ENCODE assay signal across 2 cellular contexts in the genomic region with DNA sequence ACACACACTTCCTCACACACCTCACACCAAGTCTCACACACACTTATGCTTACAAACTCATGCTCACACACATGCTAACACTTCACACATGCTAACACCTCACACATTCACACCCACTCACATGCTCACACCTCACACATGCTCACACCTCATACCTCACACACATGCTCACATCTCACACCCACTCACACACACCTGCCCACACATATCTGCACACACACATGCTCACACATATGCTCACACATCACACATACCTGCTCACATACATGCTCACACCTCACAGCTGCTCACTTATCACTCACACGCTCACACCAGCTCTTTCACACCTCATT.
TF ChIP-seq lines count a peak whose summit lies in the region.

No MANE protein-coding gene starts in this region.

TF ChIP-seq in HEK293, 187 proteins besides CTCF, POLR2A, EP300 and RAD21:
- TF ChIP-seq, protein P1, sequence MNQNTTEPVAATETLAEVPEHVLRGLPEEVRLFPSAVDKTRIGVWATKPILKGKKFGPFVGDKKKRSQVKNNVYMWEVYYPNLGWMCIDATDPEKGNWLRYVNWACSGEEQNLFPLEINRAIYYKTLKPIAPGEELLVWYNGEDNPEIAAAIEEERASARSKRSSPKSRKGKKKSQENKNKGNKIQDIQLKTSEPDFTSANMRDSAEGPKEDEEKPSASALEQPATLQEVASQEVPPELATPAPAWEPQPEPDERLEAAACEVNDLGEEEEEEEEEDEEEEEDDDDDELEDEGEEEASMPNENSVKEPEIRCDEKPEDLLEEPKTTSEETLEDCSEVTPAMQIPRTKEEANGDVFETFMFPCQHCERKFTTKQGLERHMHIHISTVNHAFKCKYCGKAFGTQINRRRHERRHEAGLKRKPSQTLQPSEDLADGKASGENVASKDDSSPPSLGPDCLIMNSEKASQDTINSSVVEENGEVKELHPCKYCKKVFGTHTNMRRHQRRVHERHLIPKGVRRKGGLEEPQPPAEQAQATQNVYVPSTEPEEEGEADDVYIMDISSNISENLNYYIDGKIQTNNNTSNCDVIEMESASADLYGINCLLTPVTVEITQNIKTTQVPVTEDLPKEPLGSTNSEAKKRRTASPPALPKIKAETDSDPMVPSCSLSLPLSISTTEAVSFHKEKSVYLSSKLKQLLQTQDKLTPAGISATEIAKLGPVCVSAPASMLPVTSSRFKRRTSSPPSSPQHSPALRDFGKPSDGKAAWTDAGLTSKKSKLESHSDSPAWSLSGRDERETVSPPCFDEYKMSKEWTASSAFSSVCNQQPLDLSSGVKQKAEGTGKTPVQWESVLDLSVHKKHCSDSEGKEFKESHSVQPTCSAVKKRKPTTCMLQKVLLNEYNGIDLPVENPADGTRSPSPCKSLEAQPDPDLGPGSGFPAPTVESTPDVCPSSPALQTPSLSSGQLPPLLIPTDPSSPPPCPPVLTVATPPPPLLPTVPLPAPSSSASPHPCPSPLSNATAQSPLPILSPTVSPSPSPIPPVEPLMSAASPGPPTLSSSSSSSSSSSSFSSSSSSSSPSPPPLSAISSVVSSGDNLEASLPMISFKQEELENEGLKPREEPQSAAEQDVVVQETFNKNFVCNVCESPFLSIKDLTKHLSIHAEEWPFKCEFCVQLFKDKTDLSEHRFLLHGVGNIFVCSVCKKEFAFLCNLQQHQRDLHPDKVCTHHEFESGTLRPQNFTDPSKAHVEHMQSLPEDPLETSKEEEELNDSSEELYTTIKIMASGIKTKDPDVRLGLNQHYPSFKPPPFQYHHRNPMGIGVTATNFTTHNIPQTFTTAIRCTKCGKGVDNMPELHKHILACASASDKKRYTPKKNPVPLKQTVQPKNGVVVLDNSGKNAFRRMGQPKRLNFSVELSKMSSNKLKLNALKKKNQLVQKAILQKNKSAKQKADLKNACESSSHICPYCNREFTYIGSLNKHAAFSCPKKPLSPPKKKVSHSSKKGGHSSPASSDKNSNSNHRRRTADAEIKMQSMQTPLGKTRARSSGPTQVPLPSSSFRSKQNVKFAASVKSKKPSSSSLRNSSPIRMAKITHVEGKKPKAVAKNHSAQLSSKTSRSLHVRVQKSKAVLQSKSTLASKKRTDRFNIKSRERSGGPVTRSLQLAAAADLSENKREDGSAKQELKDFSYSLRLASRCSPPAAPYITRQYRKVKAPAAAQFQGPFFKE (tag by site-specific recombination; IDR thresholded peaks at IDR 0.05; ENCODE audit: borderline replicate concordance): peak; percentile 84; the same call in 1 of the 2 replicates
- peak; percentile 8; the same call in 1 of the 2 replicates for TF ChIP-seq ZFHX2 (tag by site-specific recombination; conservative IDR thresholded peaks at IDR 0.05)
- TF ChIP-seq, protein P2, sequence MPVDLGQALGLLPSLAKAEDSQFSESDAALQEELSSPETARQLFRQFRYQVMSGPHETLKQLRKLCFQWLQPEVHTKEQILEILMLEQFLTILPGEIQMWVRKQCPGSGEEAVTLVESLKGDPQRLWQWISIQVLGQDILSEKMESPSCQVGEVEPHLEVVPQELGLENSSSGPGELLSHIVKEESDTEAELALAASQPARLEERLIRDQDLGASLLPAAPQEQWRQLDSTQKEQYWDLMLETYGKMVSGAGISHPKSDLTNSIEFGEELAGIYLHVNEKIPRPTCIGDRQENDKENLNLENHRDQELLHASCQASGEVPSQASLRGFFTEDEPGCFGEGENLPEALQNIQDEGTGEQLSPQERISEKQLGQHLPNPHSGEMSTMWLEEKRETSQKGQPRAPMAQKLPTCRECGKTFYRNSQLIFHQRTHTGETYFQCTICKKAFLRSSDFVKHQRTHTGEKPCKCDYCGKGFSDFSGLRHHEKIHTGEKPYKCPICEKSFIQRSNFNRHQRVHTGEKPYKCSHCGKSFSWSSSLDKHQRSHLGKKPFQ (tag by site-specific recombination; IDR thresholded peaks at IDR 0.05): peak; percentile 97
- TF ChIP-seq, protein P3, sequence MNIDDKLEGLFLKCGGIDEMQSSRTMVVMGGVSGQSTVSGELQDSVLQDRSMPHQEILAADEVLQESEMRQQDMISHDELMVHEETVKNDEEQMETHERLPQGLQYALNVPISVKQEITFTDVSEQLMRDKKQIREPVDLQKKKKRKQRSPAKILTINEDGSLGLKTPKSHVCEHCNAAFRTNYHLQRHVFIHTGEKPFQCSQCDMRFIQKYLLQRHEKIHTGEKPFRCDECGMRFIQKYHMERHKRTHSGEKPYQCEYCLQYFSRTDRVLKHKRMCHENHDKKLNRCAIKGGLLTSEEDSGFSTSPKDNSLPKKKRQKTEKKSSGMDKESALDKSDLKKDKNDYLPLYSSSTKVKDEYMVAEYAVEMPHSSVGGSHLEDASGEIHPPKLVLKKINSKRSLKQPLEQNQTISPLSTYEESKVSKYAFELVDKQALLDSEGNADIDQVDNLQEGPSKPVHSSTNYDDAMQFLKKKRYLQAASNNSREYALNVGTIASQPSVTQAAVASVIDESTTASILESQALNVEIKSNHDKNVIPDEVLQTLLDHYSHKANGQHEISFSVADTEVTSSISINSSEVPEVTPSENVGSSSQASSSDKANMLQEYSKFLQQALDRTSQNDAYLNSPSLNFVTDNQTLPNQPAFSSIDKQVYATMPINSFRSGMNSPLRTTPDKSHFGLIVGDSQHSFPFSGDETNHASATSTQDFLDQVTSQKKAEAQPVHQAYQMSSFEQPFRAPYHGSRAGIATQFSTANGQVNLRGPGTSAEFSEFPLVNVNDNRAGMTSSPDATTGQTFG (tag by site-specific recombination; IDR thresholded peaks at IDR 0.05; ENCODE audit: borderline replicate concordance): no peak
- TF ChIP-seq, protein P4, sequence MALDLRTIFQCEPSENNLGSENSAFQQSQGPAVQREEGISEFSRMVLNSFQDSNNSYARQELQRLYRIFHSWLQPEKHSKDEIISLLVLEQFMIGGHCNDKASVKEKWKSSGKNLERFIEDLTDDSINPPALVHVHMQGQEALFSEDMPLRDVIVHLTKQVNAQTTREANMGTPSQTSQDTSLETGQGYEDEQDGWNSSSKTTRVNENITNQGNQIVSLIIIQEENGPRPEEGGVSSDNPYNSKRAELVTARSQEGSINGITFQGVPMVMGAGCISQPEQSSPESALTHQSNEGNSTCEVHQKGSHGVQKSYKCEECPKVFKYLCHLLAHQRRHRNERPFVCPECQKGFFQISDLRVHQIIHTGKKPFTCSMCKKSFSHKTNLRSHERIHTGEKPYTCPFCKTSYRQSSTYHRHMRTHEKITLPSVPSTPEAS (tag by site-specific recombination; IDR thresholded peaks at IDR 0.05): no peak

TF ChIP-seq in K562, 482 proteins besides CTCF, POLR2A, EP300 and RAD21:
- no peak for TF ChIP-seq IFI16 (CRISPR knock-in tag; IDR thresholded peaks at IDR 0.05)
- no peak for TF ChIP-seq RUNX1 (IDR thresholded peaks at IDR 0.05; ENCODE audit: low read depth)
- TF ChIP-seq STAT5A (IDR thresholded peaks at IDR 0.05; ENCODE audit: borderline replicate concordance, low read length): peak; percentile 36; the same call in 1 of the 2 replicates
- TF ChIP-seq, protein P5, sequence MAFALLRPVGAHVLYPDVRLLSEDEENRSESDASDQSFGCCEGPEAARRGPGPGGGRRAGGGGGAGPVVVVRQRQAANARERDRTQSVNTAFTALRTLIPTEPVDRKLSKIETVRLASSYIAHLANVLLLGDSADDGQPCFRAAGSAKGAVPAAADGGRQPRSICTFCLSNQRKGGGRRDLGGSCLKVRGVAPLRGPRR (CRISPR knock-in tag; IDR thresholded peaks at IDR 0.05): no peak
- no peak for TF ChIP-seq EGR1 (conservative IDR thresholded peaks at IDR 0.05)
- no peak for TF ChIP-seq PRMT5 (CRISPR knock-in tag; IDR thresholded peaks at IDR 0.05)
- TF ChIP-seq TAF9B (IDR thresholded peaks at IDR 0.05; ENCODE audit: partially characterized antibody): no peak
- TF ChIP-seq HNRNPK (IDR thresholded peaks at IDR 0.05; ENCODE audit: low read depth, low read length, poor library complexity, severe bottlenecking): no peak
- peak; percentile 42 for TF ChIP-seq POLR2B (IDR thresholded peaks at IDR 0.05; ENCODE audit: low read depth, partially characterized antibody)
- TF ChIP-seq, protein P6, sequence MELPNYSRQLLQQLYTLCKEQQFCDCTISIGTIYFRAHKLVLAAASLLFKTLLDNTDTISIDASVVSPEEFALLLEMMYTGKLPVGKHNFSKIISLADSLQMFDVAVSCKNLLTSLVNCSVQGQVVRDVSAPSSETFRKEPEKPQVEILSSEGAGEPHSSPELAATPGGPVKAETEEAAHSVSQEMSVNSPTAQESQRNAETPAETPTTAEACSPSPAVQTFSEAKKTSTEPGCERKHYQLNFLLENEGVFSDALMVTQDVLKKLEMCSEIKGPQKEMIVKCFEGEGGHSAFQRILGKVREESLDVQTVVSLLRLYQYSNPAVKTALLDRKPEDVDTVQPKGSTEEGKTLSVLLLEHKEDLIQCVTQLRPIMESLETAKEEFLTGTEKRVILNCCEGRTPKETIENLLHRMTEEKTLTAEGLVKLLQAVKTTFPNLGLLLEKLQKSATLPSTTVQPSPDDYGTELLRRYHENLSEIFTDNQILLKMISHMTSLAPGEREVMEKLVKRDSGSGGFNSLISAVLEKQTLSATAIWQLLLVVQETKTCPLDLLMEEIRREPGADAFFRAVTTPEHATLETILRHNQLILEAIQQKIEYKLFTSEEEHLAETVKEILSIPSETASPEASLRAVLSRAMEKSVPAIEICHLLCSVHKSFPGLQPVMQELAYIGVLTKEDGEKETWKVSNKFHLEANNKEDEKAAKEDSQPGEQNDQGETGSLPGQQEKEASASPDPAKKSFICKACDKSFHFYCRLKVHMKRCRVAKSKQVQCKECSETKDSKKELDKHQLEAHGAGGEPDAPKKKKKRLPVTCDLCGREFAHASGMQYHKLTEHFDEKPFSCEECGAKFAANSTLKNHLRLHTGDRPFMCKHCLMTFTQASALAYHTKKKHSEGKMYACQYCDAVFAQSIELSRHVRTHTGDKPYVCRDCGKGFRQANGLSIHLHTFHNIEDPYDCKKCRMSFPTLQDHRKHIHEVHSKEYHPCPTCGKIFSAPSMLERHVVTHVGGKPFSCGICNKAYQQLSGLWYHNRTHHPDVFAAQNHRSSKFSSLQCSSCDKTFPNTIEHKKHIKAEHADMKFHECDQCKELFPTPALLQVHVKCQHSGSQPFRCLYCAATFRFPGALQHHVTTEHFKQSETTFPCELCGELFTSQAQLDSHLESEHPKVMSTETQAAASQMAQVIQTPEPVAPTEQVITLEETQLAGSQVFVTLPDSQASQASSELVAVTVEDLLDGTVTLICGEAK (IDR thresholded peaks at IDR 0.05): no peak
- TF ChIP-seq, protein P6 (CRISPR knock-in tag; IDR thresholded peaks at IDR 0.05): no peak
- no peak for TF ChIP-seq POLR2AphosphoS5 (IDR thresholded peaks at IDR 0.05; ENCODE audit: control insufficient read depth, insufficient read depth, low read depth, low read length)
- TF ChIP-seq TARDBP (IDR thresholded peaks at IDR 0.05): peak; percentile 90; the same call in 1 of the 2 replicates
- peak; percentile 56 for TF ChIP-seq SUPT5H (IDR thresholded peaks at IDR 0.05)
TF ChIP-seq in K562: peak in this region for 4.
